18 cellular contexts compared by ENCODE assay signal in genomic region chr12:100077367-100077766, GRCh38.
DNase-seq lines count a peak whose midpoint lies in the region; ATAC-seq and TF ChIP-seq lines count a peak whose summit lies in the region.
"Had no signal": no experiment of that assay in that cellular context is flagged by ENCODE, and none has a peak within 500 bp of the region (broad histone marks: within the 10 kb centered on the region; RNA-seq: fewer than 3 reads in every experiment).

No MANE protein-coding gene starts in this region.

- H3K27ac ChIP-seq in RWPE1, result no peak overlapping the region
- H3K27ac ChIP-seq: lower lobe of right lung, thoracic aorta had no signal

- ATAC-seq in sciatic nerve (peak; percentile 44), GM19023 (IDR thresholded peaks at IDR 0.05; ENCODE audit: unreplicated experiment) (no peak)
- ATAC-seq: lower lobe of right lung, T-helper 17 cell had no signal

- intact Hi-C loops in sciatic nerve (cut with DNase I) (no loop called here), lower leg skin (cut with DNase I; ENCODE audit: low total_unique reads) (no loop called here)

- POLR2A ChIA-PET in RWPE1 (lab: Yijun Ruan, JAX; ENCODE audit: low non-redundant PET), result no interaction called here

- WGBS in lower leg skin, 2 donors, result 72 to 73% methylated on average over 3 of the region's 3 CpGs

- CTCF ChIA-PET in RWPE1 (lab: Yijun Ruan, JAX), result no interaction called here

- no peak overlapping the region for H3K4me3 ChIP-seq in lower leg skin (ENCODE audit: low read depth, poor library complexity, severe bottlenecking)
- H3K4me3 ChIP-seq: lower lobe of right lung, thoracic aorta had no signal

- TF ChIP-seq POLR2A in lower leg skin (IDR thresholded peaks at IDR 0.05), result no peak

- peak; percentile 18; the same call in 1 of the 2 replicates for TF ChIP-seq CTCF in RWPE1 (conservative IDR thresholded peaks at IDR 0.05; ENCODE audit: low read depth)
- no peak for TF ChIP-seq CTCF in lower leg skin (IDR thresholded peaks at IDR 0.05)

- DNase-seq in DMS53 (lab: John Stamatoyannopoulos, UW) (peak; percentile 10), DMS53 treated with DMSO at 0.1 percent for 48 hours (lab: John Stamatoyannopoulos, UW; ENCODE audit: unreplicated experiment) (no peak), RWPE1 (ENCODE audit: low spot score) (no peak), fibroblast of peridontal ligament (ENCODE audit: extremely low read depth) (peak; percentile 44), sciatic nerve (ENCODE audit: low spot score) (no peak), T-helper 1 cell (no peak), lower leg skin (ENCODE audit: low spot score in 2 of 2) (no peak)
- DNase-seq: 8988T; activated CD4-positive, alpha-beta T cell treated with anti-CD3 and anti-CD28 coated beads for 48 hours; Calu3; effector CD8-positive, alpha-beta T cell; lower lobe of right lung; MM.1S; NCI-H2227 treated with DMSO at 0.1 percent for 48 hours; occipital lobe; T-helper 17 cell had no signal

Comparison
In these comparisons a context has a peak if more than half of its experiments do, and no peak if none do; other contexts are left out.
1. DNase-seq: peak in DMS53 (single experiment) and fibroblast of peridontal ligament (single experiment); none in DMS53 treated with DMSO at 0.1 percent for 48 hours (single experiment), RWPE1 (single experiment), sciatic nerve (single experiment), T-helper 1 cell (0 of 5) and lower leg skin (0 of 2).